7 cellular contexts compared by ENCODE assay signal in genomic region chr17:4498461-4499397, GRCh38. TPM values are rescaled to one million over a fixed set of nuclear protein-coding genes. Genes with fewer than 3 reads are reported as not detected.
DNase-seq lines count a peak whose midpoint lies in the region; ATAC-seq, FAIRE-seq and TF ChIP-seq lines count a peak whose summit lies in the region.

Gene SPNS2, plus strand, starts transcription at chr17:4498881. Its CDS starts 167 bp downstream, at chr17:4499048.

- H3K36me3 Mint-ChIP-seq in IgD-negative memory B cell = peaks cover 2% of the 10 kb centered on the region
- H3K36me3 Mint-ChIP-seq in T-helper 1 cell treated with Interleukin-12 subunit alpha and Interleukin-12 subunit beta and Interleukin-4 antibody, amounts not matched to agents 30 μg/mL and 1 μg/mL, for 36 hours (ENCODE audit: low read depth) = no peaks in the 10 kb centered on the region

- H3K4me2 ChIP-seq in hepatocyte = peak within 1 kb of the TSS; percentile 79

- WGBS in hepatocyte (ENCODE audit: low lambda C conversion rate, missing lambda C conversion rate) = 1% methylated on average over 50 of the region's 117 CpGs
- WGBS in prostate gland = under 1% methylated on average over 25 of the region's 117 CpGs

- peak; percentile 31 for TF ChIP-seq POLR2A in prostate gland (IDR thresholded peaks at IDR 0.05)

- DNase-seq in ascending aorta (ENCODE audit: low spot score in 2 of 2) (peak in 1 of 2 donors; percentile 82), hepatocyte (ENCODE audit: low spot score) (peak; percentile 87), prostate gland (ENCODE audit: low spot score) (peak; percentile 50), urothelium cell line (ENCODE audit: low spot score) (peak; percentile 61)

- no peaks in the 10 kb centered on the region for H3K27me3 ChIP-seq in ascending aorta
- peaks cover 25% of the 10 kb centered on the region for H3K27me3 ChIP-seq in hepatocyte
- H3K27me3 ChIP-seq in prostate gland (replicated peaks; ENCODE audit: insufficient read depth) = peaks cover 8% of the 10 kb centered on the region

- no peak for FAIRE-seq in urothelium cell line (lab: Jason Lieb, UNC)

- no peak within 1 kb of the TSS for H3K27ac Mint-ChIP-seq in IgD-negative memory B cell
- no peak within 1 kb of the TSS for H3K27ac Mint-ChIP-seq in T-helper 1 cell treated with Interleukin-12 subunit alpha and Interleukin-12 subunit beta and Interleukin-4 antibody, amounts not matched to agents 30 μg/mL and 1 μg/mL, for 36 hours

- no peaks in the 10 kb centered on the region for H3K9me3 ChIP-seq in ascending aorta
- H3K9me3 ChIP-seq in hepatocyte (ENCODE audit: low read depth) = no peaks in the 10 kb centered on the region
- H3K9me3 ChIP-seq in prostate gland = no peaks in the 10 kb centered on the region

- H3K4me1 Mint-ChIP-seq in IgD-negative memory B cell = peaks cover 15 to 22% (median 19%) of the 10 kb centered on the region in 3 donors
- peaks cover 9% of the 10 kb centered on the region for H3K4me1 Mint-ChIP-seq in T-helper 1 cell treated with Interleukin-12 subunit alpha and Interleukin-12 subunit beta and Interleukin-4 antibody, amounts not matched to agents 30 μg/mL and 1 μg/mL, for 36 hours (ENCODE audit: low read depth)

- peak; percentile 54 for ATAC-seq in GM18519 (IDR thresholded peaks at IDR 0.05; ENCODE audit: low FRiP score, unreplicated experiment)

- no peak within 1 kb of the TSS for H2AFZ ChIP-seq in hepatocyte

- H3K4me1 ChIP-seq in ascending aorta (peaks cover 13 to 27% of the 10 kb centered on the region in 2 donors), hepatocyte (ENCODE audit: insufficient read depth) (peaks cover 16% of the 10 kb centered on the region), prostate gland (replicated peaks) (peaks cover 3% of the 10 kb centered on the region)

- no peaks in the 10 kb centered on the region for H4K20me1 ChIP-seq in hepatocyte (ENCODE audit: insufficient read depth, poor library complexity, severe bottlenecking)

- H3K9me2 ChIP-seq in hepatocyte (replicated peaks; ENCODE audit: insufficient read depth) = no peaks in the 10 kb centered on the region

- peak within 1 kb of the TSS; percentile 63 for H3K4me3 ChIP-seq in ascending aorta
- H3K4me3 ChIP-seq in hepatocyte = no peak within 1 kb of the TSS
- H3K4me3 ChIP-seq in prostate gland = peak within 1 kb of the TSS; percentile 21 to 33

- H3K36me3 ChIP-seq in ascending aorta = no peaks in the 10 kb centered on the region
- H3K36me3 ChIP-seq in hepatocyte (replicated peaks; ENCODE audit: insufficient read depth, low read depth) = no peaks in the 10 kb centered on the region
- H3K36me3 ChIP-seq in prostate gland = no peaks in the 10 kb centered on the region

- H3K9me3 Mint-ChIP-seq in IgD-negative memory B cell = no peaks in the 10 kb centered on the region
- H3K9me3 Mint-ChIP-seq in T-helper 1 cell treated with Interleukin-12 subunit alpha and Interleukin-12 subunit beta and Interleukin-4 antibody, amounts not matched to agents 30 μg/mL and 1 μg/mL, for 36 hours = no peaks in the 10 kb centered on the region

- H3K79me2 ChIP-seq in hepatocyte = no peaks in the 10 kb centered on the region

- TF ChIP-seq CTCF in ascending aorta (IDR thresholded peaks at IDR 0.05) (no peak), hepatocyte (IDR thresholded peaks at IDR 0.05; ENCODE audit: poor library complexity) (no peak), prostate gland (IDR thresholded peaks at IDR 0.05) (no peak)

- peak within 1 kb of the TSS; percentile 64 to 89 (median 81) for H3K4me3 Mint-ChIP-seq in IgD-negative memory B cell
- peak within 1 kb of the TSS; percentile 68 for H3K4me3 Mint-ChIP-seq in T-helper 1 cell treated with Interleukin-12 subunit alpha and Interleukin-12 subunit beta and Interleukin-4 antibody, amounts not matched to agents 30 μg/mL and 1 μg/mL, for 36 hours

- intact Hi-C loops in ascending aorta (cut with DNase I) = loop anchor here (1.0 to 5.0 kb wide), 5 partner anchors 11 to 296 kb away; partner anchors contain the start of gene UBE2G1
- intact Hi-C loops in prostate gland (cut with DNase I) = no loop called here

- H3K27ac ChIP-seq in ascending aorta (peak within 1 kb of the TSS; percentile 92), hepatocyte (no peak within 1 kb of the TSS), prostate gland (no peak within 1 kb of the TSS)

- peaks cover 36% of the 10 kb centered on the region for H3K27me3 Mint-ChIP-seq in IgD-negative memory B cell
- peaks cover 49% of the 10 kb centered on the region for H3K27me3 Mint-ChIP-seq in T-helper 1 cell treated with Interleukin-12 subunit alpha and Interleukin-12 subunit beta and Interleukin-4 antibody, amounts not matched to agents 30 μg/mL and 1 μg/mL, for 36 hours (ENCODE audit: low read depth)

RNA-seq across cellular contexts. Expression of gene SPNS2, which starts in this region (rescaled TPM):
- not detected for polyA plus RNA-seq in IgD-negative memory B cell
- 107 TPM for total RNA-seq in ascending aorta
- 5.6 and 8.3 TPM in 2 replicates for total RNA-seq in hepatocyte
- polyA plus RNA-seq in hepatocyte = 10.3 and 13.4 TPM in 2 replicates
- 10 to 100 TPM in 1 of 2 donors, 1 to 10 TPM in 1; 6.6 to 14.0 TPM for total RNA-seq in prostate gland

Comparison
In these comparisons a context has a peak if more than half of its experiments do, and no peak if none do; other contexts are left out.
1. RNA of gene SPNS2 (polyA plus RNA-seq): 10.3 to 13.4 TPM in hepatocyte; not detected in IgD-negative memory B cell (single experiment); every median in the first group is over 10 times any median in the second.
2. H3K27ac ChIP-seq: peak in ascending aorta (2 of 2); none in hepatocyte (single experiment) and prostate gland (0 of 2).